7 cellular contexts compared by ENCODE assay signal in genomic region chr15:74787251-74788041, GRCh38. TPM values are rescaled to one million over a fixed set of nuclear protein-coding genes. Genes with fewer than 3 reads are reported as not detected.
DNase-seq lines count a peak whose midpoint lies in the region; ATAC-seq lines count a peak whose summit lies in the region.

No MANE protein-coding gene starts in this region.

- peak overlapping the region; percentile 18 for H3K27ac ChIP-seq in stomach smooth muscle (ENCODE audit: low read length)

- H3K4me1 ChIP-seq in stomach smooth muscle (ENCODE audit: control insufficient read depth, insufficient read depth, low read length): peaks cover 74% of the 10 kb centered on the region

- no peaks in the 10 kb centered on the region for H3K9me3 ChIP-seq in stomach smooth muscle (ENCODE audit: control insufficient read depth in 2 of 2, low read length in 2 of 2)

- H3K27ac Mint-ChIP-seq in naive B cell: peak overlapping the region; percentile 94 to 100 (median 100)

- peaks cover 0 to 24% of the 10 kb centered on the region in 2 donors for H3K36me3 Mint-ChIP-seq in naive B cell

- H3K9ac ChIP-seq in stomach smooth muscle (ENCODE audit: low read length in 2 of 2): peak overlapping the region in 1 of 2 donors; percentile 51

- peak; percentile 43 for ATAC-seq in GM18517 (IDR thresholded peaks at IDR 0.05; ENCODE audit: unreplicated experiment)
- ATAC-seq in HG02870 (IDR thresholded peaks at IDR 0.05; ENCODE audit: unreplicated experiment): peak; percentile 49
- peak; percentile 73 to 74 for ATAC-seq in naive B cell (ENCODE audit: low read depth in 2 of 2)

- H3K4me3 ChIP-seq in stomach smooth muscle (ENCODE audit: low read length in 2 of 2): peak overlapping the region in 1 of 2 donors; percentile 12

- peak; percentile 62 for DNase-seq in NK-92 (lab: John Stamatoyannopoulos, UW; ENCODE audit: unreplicated experiment)
- peak; percentile 84 for DNase-seq in activated CD8-positive, alpha-beta memory T cell treated with anti-CD3 and anti-CD28 coated beads, Interleukin-2, amount 50 U/mL, for 24 hours (ENCODE audit: extremely low read depth)
- peak; percentile 55 for DNase-seq in epidermal melanocyte (ENCODE audit: insufficient read length, low spot score)
- peak; percentile 99 for DNase-seq in naive B cell

- peaks cover 0 to 2% of the 10 kb centered on the region in 2 donors for H3K36me3 ChIP-seq in stomach smooth muscle (ENCODE audit: control insufficient read depth in 2 of 2, insufficient read depth in 2 of 2, low read length in 2 of 2)

- H3K4me1 Mint-ChIP-seq in naive B cell: peaks cover 76 to 90% (median 89%) of the 10 kb centered on the region in 3 donors

- H3K27me3 Mint-ChIP-seq in naive B cell: no peaks in the 10 kb centered on the region

- H3K9me3 Mint-ChIP-seq in naive B cell: no peaks in the 10 kb centered on the region

- H3K27me3 ChIP-seq in stomach smooth muscle (ENCODE audit: control insufficient read depth in 1 of 2, insufficient read depth in 2 of 2, low read length in 2 of 2): no peaks in the 10 kb centered on the region

- H3K4me3 Mint-ChIP-seq in naive B cell: peak overlapping the region; percentile 88 to 99 (median 96)

RNA-seq across cellular contexts. Expression of gene CSK, which starts 5.6 kb away (rescaled TPM):
- 100 to 1,000 TPM; 176 to 273 (median 216) TPM for polyA plus RNA-seq in naive B cell (ENCODE audit: low read depth in 6 of 6)

RNA-seq across cellular contexts. Expression of gene LMAN1L, which starts 25.2 kb away (rescaled TPM):
- not detected for polyA plus RNA-seq in naive B cell (ENCODE audit: low read depth in 6 of 6)

RNA-seq across cellular contexts. Expression of gene CYP1A2, which starts 38.8 kb away (rescaled TPM):
- not detected for polyA plus RNA-seq in naive B cell (ENCODE audit: low read depth in 6 of 6)

RNA-seq across cellular contexts. Expression of gene CPLX3, which starts 39.0 kb away (rescaled TPM):
- polyA plus RNA-seq in naive B cell (ENCODE audit: low read depth in 6 of 6): not detected

RNA-seq across cellular contexts. Expression of gene ULK3, which starts 55.5 kb away (rescaled TPM):
- 10 to 100 TPM in 5 of 6 donors, 1 to 10 TPM in 1; 9.3 to 21.5 (median 13.1) TPM for polyA plus RNA-seq in naive B cell (ENCODE audit: low read depth in 6 of 6)
